Comparison of ENCODE assay signal across 11 cellular contexts in genomic region chr11:92008249-92008648, GRCh38.
"Had no signal": no experiment of that assay in that cellular context is flagged by ENCODE, and none has a peak within 500 bp of the region (broad histone marks: within the 10 kb centered on the region; RNA-seq: fewer than 3 reads in every experiment).

No MANE protein-coding gene starts in this region.

- H3K4me1 Mint-ChIP-seq: GM23338, H9 had no signal

- ATAC-seq: GM23338, HCT116 had no signal

- H3K9ac ChIP-seq: GM23248 had no signal

- DNase-seq: GM23248, GOT3, H7, H9, HCEC 1CT, HFFc6 had no signal

- H3K4me3 ChIP-seq: GM23248, GM23338, HAP-1 had no signal

- FAIRE-seq: H1, H54 had no signal

- H3K4me1 ChIP-seq: HAP-1 had no signal

- H3K9me3 ChIP-seq: HAP-1 had no signal

- H3K9me3 Mint-ChIP-seq: GM23338, H9 had no signal

- H3K4me2 ChIP-seq: GM23338 had no signal

- H3K4me3 Mint-ChIP-seq: GM23338, H9, HFFc6 had no signal

- H3K27ac Mint-ChIP-seq: GM23338, H9, HFFc6 had no signal

- H2AFZ ChIP-seq: GM23248, GM23338 had no signal

- H3K36me3 ChIP-seq: HAP-1 had no signal

- H3K27ac ChIP-seq: GM23248 had no signal
